21 cellular contexts compared by ENCODE assay signal in the genomic region with DNA sequence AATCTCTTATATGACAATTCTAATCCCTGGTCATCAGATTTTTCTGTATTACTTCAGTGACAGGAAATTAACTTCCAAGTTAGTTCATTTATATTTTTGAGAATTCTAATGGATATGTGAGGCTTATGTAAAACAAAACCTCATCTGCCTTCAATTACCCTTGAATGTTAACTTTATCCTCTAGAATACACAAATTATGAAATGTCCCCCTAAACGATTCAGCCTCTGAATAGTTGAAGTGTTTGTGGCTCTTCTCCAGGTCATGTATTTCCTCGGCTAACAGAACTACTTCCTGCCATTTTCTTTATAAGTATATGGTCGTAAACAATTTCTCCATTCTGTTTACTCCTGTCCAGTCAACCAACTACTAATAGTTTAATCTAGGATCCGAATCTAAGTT.
"Had no signal": no experiment of that assay in that cellular context is flagged by ENCODE, and none has a peak within 500 bp of the region (broad histone marks: within the 10 kb centered on the region; RNA-seq: fewer than 3 reads in every experiment).

No MANE protein-coding gene starts in this region.

- H3K27me3 ChIP-seq: left lung, ovary, right atrium auricular region, right lobe of liver, tibial nerve, uterus had no signal

- H3K4me3 ChIP-seq: left lung, lower lobe of right lung, ovary, right atrium auricular region, right lobe of liver, smooth muscle cell, tibial nerve, uterus had no signal

- DNase-seq: hippocampal formation; kidney; left colon; left lung; lower lobe of right lung; mammary epithelial cell; mesenchymal stem cell; naive B cell; ovary; right lobe of liver; stimulated activated CD4-positive, alpha-beta T cell treated with anti-CD3 and anti-CD28 coated beads, Interleukin-1b, Interleukin-23, amount 100 ng/mL, for 48 hours; stimulated activated CD4-positive, alpha-beta T cell treated with anti-CD3 and anti-CD28 coated beads, Interleukin-2, amount 100 ng/mL, for 48 hours; stimulated activated CD4-positive, alpha-beta T cell treated with anti-CD3 and anti-CD28 coated beads, Interleukin-4, amount 100 ng/mL, for 4 hours; stimulated activated CD8-positive, alpha-beta memory T cell treated with anti-CD3 and anti-CD28 coated beads, Interleukin-4, amount 100 ng/mL, for 48 hours; stimulated activated naive CD4-positive, alpha-beta T cell treated with Interleukin-2 at 50 U/mL for 16 hours; stimulated activated naive CD8-positive, alpha-beta T cell treated with anti-CD3 and anti-CD28 coated beads, Interleukin-15, amount 100 ng/mL, for 72 hours; substantia nigra; uterus had no signal

- H3K9me3 ChIP-seq: left lung, lower lobe of right lung, ovary, right atrium auricular region, right lobe of liver, tibial nerve, uterus had no signal

- H3K36me3 ChIP-seq: left lung, lower lobe of right lung, ovary, right atrium auricular region, right lobe of liver, tibial nerve, uterus had no signal

- H3K4me1 ChIP-seq: left lung, lower lobe of right lung, right atrium auricular region, right lobe of liver, tibial nerve, uterus had no signal

- H3K27ac ChIP-seq: left lung, lower lobe of right lung, ovary, right atrium auricular region, right lobe of liver, tibial nerve, uterus had no signal
